In genomic region chrX:71679575-71680207, GRCh38 we compare ENCODE assay signal across 33 cellular contexts. TPM values are rescaled to one million over a fixed set of nuclear protein-coding genes. Genes with fewer than 3 reads are reported as not detected.
"Had no signal": no experiment of that assay in that cellular context is flagged by ENCODE, and none has a peak within 500 bp of the region (broad histone marks: within the 10 kb centered on the region; RNA-seq: fewer than 3 reads in every experiment).

No MANE protein-coding gene starts in this region.

- H3K9me3 ChIP-seq: left lung, lower lobe of right lung, ovary, prostate gland, sigmoid colon, testis, thyroid gland, transverse colon, vagina had no signal

- H3K27ac ChIP-seq: left lung, lower lobe of right lung, ovary, prostate gland, sigmoid colon, testis, thyroid gland, transverse colon, upper lobe of left lung, vagina had no signal

- H3K4me3 Mint-ChIP-seq: immature natural killer cell; naive thymus-derived CD8-positive, alpha-beta T cell; stimulated activated memory B cell treated with anti-CD40 and anti-IgM and Interleukin-4, amounts not matched to agents 10 μg/mL and 1 μg/mL and 100 μg/mL, for 72 hours; stimulated activated naive CD8-positive, alpha-beta T cell treated with anti-CD3 and anti-CD28 coated beads, Interleukin-15, amount 100 ng/mL, for 72 hours had no signal

- FAIRE-seq: islet of Langerhans, kidney, small intestine had no signal

- DNase-seq: hypothalamus; immature natural killer cell; kidney; left colon; left lung; lower lobe of right lung; mammary epithelial cell; mesenchymal stem cell; naive thymus-derived CD8-positive, alpha-beta T cell; retina; sigmoid colon; small intestine; stimulated activated CD4-positive, alpha-beta T cell treated with anti-CD3 and anti-CD28 coated beads, Interleukin-1b, Interleukin-23, amount 100 ng/mL, for 48 hours; stimulated activated CD4-positive, alpha-beta T cell treated with anti-CD3 and anti-CD28 coated beads, Interleukin-2, amount 100 ng/mL, for 48 hours; stimulated activated CD4-positive, alpha-beta T cell treated with anti-CD3 and anti-CD28 coated beads, Interleukin-4, amount 100 ng/mL, for 4 hours; stimulated activated CD8-positive, alpha-beta memory T cell treated with anti-CD3 and anti-CD28 coated beads, Interleukin-4, amount 100 ng/mL, for 48 hours; stimulated activated naive CD4-positive, alpha-beta T cell treated with Interleukin-2 at 50 U/mL for 16 hours; stimulated activated naive CD8-positive, alpha-beta T cell treated with anti-CD3 and anti-CD28 coated beads, Interleukin-15, amount 100 ng/mL, for 72 hours; testis; thyroid gland; transverse colon had no signal

- ATAC-seq: left colon; left lung; lower lobe of right lung; naive thymus-derived CD8-positive, alpha-beta T cell; right cardiac atrium; stimulated activated memory B cell treated with anti-CD40 and anti-IgM and Interleukin-4, amounts not matched to agents 10 μg/mL and 1 μg/mL and 100 μg/mL, for 72 hours; stimulated activated naive CD8-positive, alpha-beta T cell treated with anti-CD3 and anti-CD28 coated beads, Interleukin-15, amount 100 ng/mL, for 72 hours had no signal

- H3K27me3 Mint-ChIP-seq: stimulated activated memory B cell treated with anti-CD40 and anti-IgM and Interleukin-4, amounts not matched to agents 10 μg/mL and 1 μg/mL and 100 μg/mL, for 72 hours had no signal

- H3K4me3 ChIP-seq: left lung, lower lobe of right lung, ovary, prostate gland, sigmoid colon, testis, thyroid gland, transverse colon, upper lobe of left lung, vagina had no signal

- H3K36me3 Mint-ChIP-seq: immature natural killer cell; naive thymus-derived CD8-positive, alpha-beta T cell; stimulated activated memory B cell treated with anti-CD40 and anti-IgM and Interleukin-4, amounts not matched to agents 10 μg/mL and 1 μg/mL and 100 μg/mL, for 72 hours had no signal

- H3K9me3 Mint-ChIP-seq: immature natural killer cell; naive thymus-derived CD8-positive, alpha-beta T cell; stimulated activated memory B cell treated with anti-CD40 and anti-IgM and Interleukin-4, amounts not matched to agents 10 μg/mL and 1 μg/mL and 100 μg/mL, for 72 hours; stimulated activated naive CD8-positive, alpha-beta T cell treated with anti-CD3 and anti-CD28 coated beads, Interleukin-15, amount 100 ng/mL, for 72 hours had no signal

- H3K36me3 ChIP-seq: left lung, lower lobe of right lung, ovary, prostate gland, sigmoid colon, thyroid gland, transverse colon, upper lobe of left lung, vagina had no signal

- H3K27ac Mint-ChIP-seq: immature natural killer cell; stimulated activated memory B cell treated with anti-CD40 and anti-IgM and Interleukin-4, amounts not matched to agents 10 μg/mL and 1 μg/mL and 100 μg/mL, for 72 hours; stimulated activated naive CD8-positive, alpha-beta T cell treated with anti-CD3 and anti-CD28 coated beads, Interleukin-15, amount 100 ng/mL, for 72 hours had no signal

- H3K27me3 ChIP-seq: ovary, sigmoid colon, testis, thyroid gland, transverse colon, upper lobe of left lung, vagina had no signal

- H3K4me1 ChIP-seq: left lung, lower lobe of right lung, prostate gland, sigmoid colon, testis, thyroid gland, transverse colon, upper lobe of left lung, vagina had no signal

- H3K4me1 Mint-ChIP-seq: immature natural killer cell; naive thymus-derived CD8-positive, alpha-beta T cell; stimulated activated memory B cell treated with anti-CD40 and anti-IgM and Interleukin-4, amounts not matched to agents 10 μg/mL and 1 μg/mL and 100 μg/mL, for 72 hours; stimulated activated naive CD8-positive, alpha-beta T cell treated with anti-CD3 and anti-CD28 coated beads, Interleukin-15, amount 100 ng/mL, for 72 hours had no signal

RNA-seq across cellular contexts. Expression of gene CXorf49, which starts 38.4 kb away (rescaled TPM):
- total RNA-seq: kidney; left colon; left lung; liver; lower lobe of right lung; mammary epithelial cell; mucosa of gallbladder; naive thymus-derived CD8-positive, alpha-beta T cell; omental fat pad; ovary; right cardiac atrium; sigmoid colon; thyroid gland; transverse colon; upper lobe of left lung; urinary bladder; vagina had no signal
- polyA plus RNA-seq: immature natural killer cell; liver; mammary epithelial cell; naive thymus-derived CD8-positive, alpha-beta T cell; neural cell; ovary; right cardiac atrium; sigmoid colon; small intestine; urinary bladder had no signal
